8 cellular contexts compared by ENCODE assay signal in genomic region chr1:230681599-230681998, GRCh38. TPM values are rescaled to one million over a fixed set of nuclear protein-coding genes. Genes with fewer than 3 reads are reported as not detected.
DNase-seq lines count a peak whose midpoint lies in the region; ATAC-seq and TF ChIP-seq lines count a peak whose summit lies in the region.

No MANE protein-coding gene starts in this region.

- POLR2A ChIA-PET in SK-N-SH (lab: Yijun Ruan, JAX), result no interaction called here

- H3K4me2 ChIP-seq in KMS-11 (peak overlapping the region; percentile 61; the same call in 1 of the 2 replicates), SK-N-SH (no peak overlapping the region), hepatocyte (no peak overlapping the region)

- no peaks in the 10 kb centered on the region for H4K20me1 ChIP-seq in KMS-11 (ENCODE audit: insufficient read depth)
- H4K20me1 ChIP-seq in SK-N-SH (ENCODE audit: insufficient read depth), result peaks cover 4% of the 10 kb centered on the region; the same call in 1 of the 2 replicates
- H4K20me1 ChIP-seq in hepatocyte (ENCODE audit: insufficient read depth, poor library complexity, severe bottlenecking), result no peaks in the 10 kb centered on the region

- H3K9ac ChIP-seq in KMS-11 (no peak overlapping the region; the same call in 1 of the 2 replicates), SK-N-SH (no peak overlapping the region)

- no peak overlapping the region for H3K4me3 ChIP-seq in AG10803 (ENCODE audit: low read length)
- no peak overlapping the region for H3K4me3 ChIP-seq in KMS-11 (IDR thresholded peaks at IDR 0.05; ENCODE audit: insufficient read depth, low read depth, low read length)
- no peak overlapping the region for H3K4me3 ChIP-seq in SK-N-SH (ENCODE audit: low read depth in 2 of 2, low read length in 1 of 2)
- H3K4me3 ChIP-seq in hepatocyte, result no peak overlapping the region

- no peak for TF ChIP-seq RAD21 in SK-N-SH (IDR thresholded peaks at IDR 0.05; ENCODE audit: low read length)

- H3K9me3 Mint-ChIP-seq in stimulated activated naive B cell treated with anti-CD40 and anti-IgM and Interleukin-4, amounts not matched to agents 10 μg/mL and 1 μg/mL and 100 μg/mL, for 72 hours, result no peaks in the 10 kb centered on the region

- peaks cover 53% of the 10 kb centered on the region for H3K4me1 ChIP-seq in KMS-11 (ENCODE audit: low read depth, poor library complexity, severe bottlenecking)
- peaks cover 17 to 27% of the 10 kb centered on the region in 2 experiments for H3K4me1 ChIP-seq in SK-N-SH (ENCODE audit: control insufficient read depth in 1 of 2, insufficient read depth in 2 of 2, low read depth in 1 of 2, low read length in 1 of 2)
- peaks cover 34% of the 10 kb centered on the region for H3K4me1 ChIP-seq in hepatocyte (ENCODE audit: insufficient read depth)

- no peak for ATAC-seq in GM19397 (IDR thresholded peaks at IDR 0.05; ENCODE audit: unreplicated experiment)
- no peak for ATAC-seq in stimulated activated naive B cell treated with anti-CD40 and anti-IgM and Interleukin-4, amounts not matched to agents 10 μg/mL and 1 μg/mL and 100 μg/mL, for 72 hours (replicated peaks)

- peak overlapping the region; percentile 64 for H3K27ac ChIP-seq in KMS-11
- H3K27ac ChIP-seq in SK-N-SH (ENCODE audit: low read depth in 2 of 2, low read length in 1 of 2), result peak overlapping the region; percentile 42 to 77; a peak in 3 of 4 replicates
- H3K27ac ChIP-seq in hepatocyte, result peak overlapping the region; percentile 44

- H3K27me3 ChIP-seq in KMS-11 (ENCODE audit: insufficient read depth, low read depth) (no peaks in the 10 kb centered on the region), SK-N-SH (ENCODE audit: insufficient read depth) (no peaks in the 10 kb centered on the region), hepatocyte (no peaks in the 10 kb centered on the region)

- H3K36me3 Mint-ChIP-seq in stimulated activated naive B cell treated with anti-CD40 and anti-IgM and Interleukin-4, amounts not matched to agents 10 μg/mL and 1 μg/mL and 100 μg/mL, for 72 hours, result peaks cover 20 to 53% of the 10 kb centered on the region in 2 donors

- no peaks in the 10 kb centered on the region for H3K4me1 Mint-ChIP-seq in stimulated activated naive B cell treated with anti-CD40 and anti-IgM and Interleukin-4, amounts not matched to agents 10 μg/mL and 1 μg/mL and 100 μg/mL, for 72 hours

- TF ChIP-seq EP300 in SK-N-SH (IDR thresholded peaks at IDR 0.05; ENCODE audit: borderline replicate concordance in 1 of 2, low read depth in 1 of 2, low read length in 1 of 2), result 0 out of 4 replicates have a peak, but pooled peaks of 1 of the 2 experiments have one; percentile 20

- H3K9me3 ChIP-seq in SK-N-SH (no peaks in the 10 kb centered on the region), hepatocyte (ENCODE audit: low read depth) (no peaks in the 10 kb centered on the region)

- H3K36me3 ChIP-seq in KMS-11 (ENCODE audit: insufficient read depth), result peaks cover 5% of the 10 kb centered on the region; the same call in 1 of the 2 replicates
- H3K36me3 ChIP-seq in SK-N-SH (replicated peaks in 1 of 2; ENCODE audit: control insufficient read depth in 1 of 2, insufficient read depth in 2 of 2, low read length in 1 of 2), result peaks cover 58 to 91% of the 10 kb centered on the region in 2 experiments
- H3K36me3 ChIP-seq in hepatocyte (replicated peaks; ENCODE audit: insufficient read depth, low read depth), result peaks cover 1% of the 10 kb centered on the region

- no peak overlapping the region for H3K4me3 Mint-ChIP-seq in stimulated activated naive B cell treated with anti-CD40 and anti-IgM and Interleukin-4, amounts not matched to agents 10 μg/mL and 1 μg/mL and 100 μg/mL, for 72 hours

- no peak overlapping the region for H2AFZ ChIP-seq in KMS-11 (ENCODE audit: low read depth)
- no peak overlapping the region for H2AFZ ChIP-seq in SK-N-SH (ENCODE audit: low read depth)
- H2AFZ ChIP-seq in hepatocyte, result no peak overlapping the region

- DNase-seq in AG10803 (ENCODE audit: low read depth), result peak; percentile 74
- no peak for DNase-seq in SK-N-SH
- peak; percentile 71 for DNase-seq in hepatocyte (ENCODE audit: low spot score)
- DNase-seq in activated gamma-delta T cell treated with Interleukin-2 at 50 U/mL for 16 hours, result no peak
- DNase-seq in stimulated activated naive B cell treated with anti-CD40 and anti-IgM and Interleukin-4, amounts not matched to agents 10 μg/mL and 1 μg/mL and 100 μg/mL, for 72 hours, result no peak
- no peak for DNase-seq in stimulated activated naive CD4-positive, alpha-beta T cell (lab: John Stamatoyannopoulos, UW)

- WGBS in SK-N-SH (ENCODE audit: low lambda C conversion rate), result 11% methylated on average over 2 of the region's 2 CpGs
- 38% methylated on average over 2 of the region's 2 CpGs for WGBS in hepatocyte (ENCODE audit: low lambda C conversion rate, missing lambda C conversion rate)

- H3K9me2 ChIP-seq in SK-N-SH (no peaks in the 10 kb centered on the region), hepatocyte (replicated peaks; ENCODE audit: insufficient read depth) (no peaks in the 10 kb centered on the region)

- TF ChIP-seq CTCF in AG10803 (conservative IDR thresholded peaks at IDR 0.05; ENCODE audit: low read length), result no peak
- no peak for TF ChIP-seq CTCF in KMS-11 (conservative IDR thresholded peaks at IDR 0.05; ENCODE audit: low read depth, low read length)
- no peak for TF ChIP-seq CTCF in SK-N-SH (IDR thresholded peaks at IDR 0.05)
- TF ChIP-seq CTCF in hepatocyte (IDR thresholded peaks at IDR 0.05; ENCODE audit: poor library complexity), result no peak

- H3K27ac Mint-ChIP-seq in stimulated activated naive B cell treated with anti-CD40 and anti-IgM and Interleukin-4, amounts not matched to agents 10 μg/mL and 1 μg/mL and 100 μg/mL, for 72 hours, result no peak overlapping the region

- H3K79me2 ChIP-seq in KMS-11 (ENCODE audit: insufficient read depth, low read depth), result no peaks in the 10 kb centered on the region
- no peaks in the 10 kb centered on the region for H3K79me2 ChIP-seq in SK-N-SH (ENCODE audit: insufficient read depth)
- H3K79me2 ChIP-seq in hepatocyte, result no peaks in the 10 kb centered on the region

- peaks cover 10% of the 10 kb centered on the region for H3F3A ChIP-seq in SK-N-SH (replicated peaks; ENCODE audit: insufficient read depth)

- no peaks in the 10 kb centered on the region for H3K27me3 Mint-ChIP-seq in stimulated activated naive B cell treated with anti-CD40 and anti-IgM and Interleukin-4, amounts not matched to agents 10 μg/mL and 1 μg/mL and 100 μg/mL, for 72 hours

- CTCF ChIA-PET in SK-N-SH (lab: Yijun Ruan, JAX), result no interaction called here

TF ChIP-seq in SK-N-SH, 30 proteins besides CTCF, POLR2A, EP300 and RAD21 (continues in another document):
- TF ChIP-seq SMC3 (IDR thresholded peaks at IDR 0.05; ENCODE audit: low read depth, low read length) (no peak), POLR2AphosphoS5 (IDR thresholded peaks at IDR 0.05; ENCODE audit: low read depth, low read length) (peak; percentile 28; the same call in 1 of the 2 replicates), TEAD4 (IDR thresholded peaks at IDR 0.05; ENCODE audit: borderline replicate concordance, insufficient read depth) (no peak), RFX5 (IDR thresholded peaks at IDR 0.05; ENCODE audit: low read length) (no peak), ELF1 (IDR thresholded peaks at IDR 0.05) (no peak), TAF1 (IDR thresholded peaks at IDR 0.05; ENCODE audit: borderline replicate concordance, low read depth, low read length) (no peak), FOXJ3 (CRISPR knock-in tag; IDR thresholded peaks at IDR 0.05) (no peak), MXI1 (IDR thresholded peaks at IDR 0.05; ENCODE audit: low read depth, low read length) (0 out of 2 replicates have a peak, but pooled peaks have one; percentile 14), USF2 (IDR thresholded peaks at IDR 0.05; ENCODE audit: borderline replicate concordance, low read depth, low read length) (no peak), GATA2 (CRISPR knock-in tag; IDR thresholded peaks at IDR 0.05) (no peak), PBX3 (IDR thresholded peaks at IDR 0.05) (peak; percentile 51)

RNA-seq across cellular contexts. Expression of gene AGT, which starts 32.3 kb away (rescaled TPM):
- polyA plus RNA-seq in SK-N-SH (2012; rRNA removed) (0.39 and 0.41 TPM in 2 replicates), hepatocyte (455 and 583 TPM in 2 replicates)
- polyA plus RNA-seq in SK-N-SH (2012; cell fraction: cytosol; rRNA removed), result 0.17 and 0.18 TPM in 2 replicates
- 0.67 and 0.83 TPM in 2 replicates for polyA plus RNA-seq in SK-N-SH (2012; cell fraction: nucleus; rRNA removed)
- 476 and 505 TPM in 2 replicates for total RNA-seq in hepatocyte

RNA-seq across cellular contexts. Expression of gene COG2, which starts 39.3 kb away (rescaled TPM):
- polyA plus RNA-seq in SK-N-SH (2012; rRNA removed) (11.0 and 12.3 TPM in 2 replicates), hepatocyte (23.7 and 25.3 TPM in 2 replicates)
- 12.4 TPM in 2 replicates for polyA plus RNA-seq in SK-N-SH (2012; cell fraction: cytosol; rRNA removed)
- polyA plus RNA-seq in SK-N-SH (2012; cell fraction: nucleus; rRNA removed), result 17.4 and 22.9 TPM in 2 replicates
- total RNA-seq in hepatocyte, result 39.9 and 46.2 TPM in 2 replicates

Comparison
In these comparisons a context has a peak if more than half of its experiments do, and no peak if none do; other contexts are left out.
1. DNase-seq: peak in AG10803 (single experiment) and hepatocyte (single experiment); none in SK-N-SH (single experiment), activated gamma-delta T cell treated with Interleukin-2 at 50 U/mL for 16 hours (single experiment), stimulated activated naive B cell treated with anti-CD40 and anti-IgM and Interleukin-4, amounts not matched to agents 10 μg/mL and 1 μg/mL and 100 μg/mL, for 72 hours (single experiment) and stimulated activated naive CD4-positive, alpha-beta T cell (0 of 6).
2. RNA of gene AGT, which starts 32.3 kb away (polyA plus RNA-seq): 455 to 583 TPM in hepatocyte; 0.17 to 0.83 TPM in SK-N-SH; every median in the first group is over 100 times any median in the second.
3. Peak in every context shown above with its lines, with median percentiles within 50 percentile points of each other: H3K27ac ChIP-seq.